In genomic region chr1:192632641-192633532, GRCh38 we compare ENCODE assay signal across 26 cellular contexts. TPM values are rescaled to one million over a fixed set of nuclear protein-coding genes. Genes with fewer than 3 reads are reported as not detected.
DNase-seq lines count a peak whose midpoint lies in the region; ATAC-seq and TF ChIP-seq lines count a peak whose summit lies in the region.
"Had no signal": no experiment of that assay in that cellular context is flagged by ENCODE, and none has a peak within 500 bp of the region (broad histone marks: within the 10 kb centered on the region; RNA-seq: fewer than 3 reads in every experiment).

No MANE protein-coding gene starts in this region.

- H4K20me1 ChIP-seq in OCI-LY3 (ENCODE audit: insufficient read depth, low read length) = no peaks in the 10 kb centered on the region
- no peaks in the 10 kb centered on the region for H4K20me1 ChIP-seq in fibroblast of lung (ENCODE audit: control insufficient read depth, extremely low read depth, insufficient read depth, low read length)

- H2AFZ ChIP-seq in OCI-LY3 (ENCODE audit: low read depth, low read length) (peak overlapping the region; percentile 14; the same call in 1 of the 2 replicates), fibroblast of lung (ENCODE audit: low read length) (peak overlapping the region; percentile 32)

- DNase-seq in fibroblast of lung (ENCODE audit: low read depth in 2 of 2) = no peak
- DNase-seq in osteocyte (ENCODE audit: extremely low spot score, unreplicated experiment) = no peak
- no peak for DNase-seq in occipital lobe (lab: John Stamatoyannopoulos, UW)
- no peak for DNase-seq in erythroblast (lab: John Stamatoyannopoulos, UW)
- DNase-seq: activated CD4-positive, alpha-beta T cell treated with anti-CD3 and anti-CD28 coated beads, Interleukin-2, amount 50 U/mL, for 4 hours; activated CD8-positive, alpha-beta memory T cell treated with anti-CD3 and anti-CD28 coated beads, Interleukin-2, amount 50 U/mL, for 48 hours; activated gamma-delta T cell treated with Interleukin-2 at 50 U/mL for 16 hours; adrenal gland; CD8-positive, alpha-beta memory T cell; GOT3; Kasumi-1; kidney glomerular epithelial cell; midbrain; NCI-H1092; NCI-H2029 treated with DMSO at 0.1 percent for 48 hours; NCI-H446 treated with DMSO at 0.1 percent for 48 hours; stomach; upper lobe of left lung had no signal

- peaks cover 5% of the 10 kb centered on the region for H3K36me3 ChIP-seq in OCI-LY3 (replicated peaks; ENCODE audit: low read depth, low read length)
- no peaks in the 10 kb centered on the region for H3K36me3 ChIP-seq in fibroblast of lung (ENCODE audit: control insufficient read depth, insufficient read depth, low read length)
- H3K36me3 ChIP-seq: adrenal gland, stomach, upper lobe of left lung had no signal

- peaks cover 74% of the 10 kb centered on the region for H3K4me1 ChIP-seq in OCI-LY3 (ENCODE audit: low read length)
- no peaks in the 10 kb centered on the region for H3K4me1 ChIP-seq in fibroblast of lung (ENCODE audit: control insufficient read depth, extremely low read depth, insufficient read depth, low read length)
- H3K4me1 ChIP-seq: foreskin keratinocyte, upper lobe of left lung had no signal

- peak; percentile 22 for ATAC-seq in HG02798 (IDR thresholded peaks at IDR 0.05; ENCODE audit: poor library complexity, unreplicated experiment)
- no peak for ATAC-seq in HG02610 (IDR thresholded peaks at IDR 0.05; ENCODE audit: unreplicated experiment)
- ATAC-seq in GM18870 (IDR thresholded peaks at IDR 0.05; ENCODE audit: unreplicated experiment) = no peak
- ATAC-seq: foreskin keratinocyte had no signal

- H3K4me2 ChIP-seq in OCI-LY3 (ENCODE audit: low read length) (peak overlapping the region; percentile 83), fibroblast of lung (ENCODE audit: extremely low read depth, insufficient read depth, low read length) (peak overlapping the region; percentile 57)

- H3K36me3 Mint-ChIP-seq in osteocyte (ENCODE audit: unreplicated experiment) = no peaks in the 10 kb centered on the region
- H3K36me3 Mint-ChIP-seq: CD8-positive, alpha-beta memory T cell had no signal

- H3K9me3 Mint-ChIP-seq in osteocyte (ENCODE audit: unreplicated experiment) = no peaks in the 10 kb centered on the region
- H3K9me3 Mint-ChIP-seq: CD8-positive, alpha-beta memory T cell had no signal

- no peak for TF ChIP-seq CTCF in OCI-LY3 (IDR thresholded peaks at IDR 0.05; ENCODE audit: low read depth, low read length)
- no peak for TF ChIP-seq CTCF in fibroblast of lung (conservative IDR thresholded peaks at IDR 0.05 in 1 of 2, IDR thresholded peaks at IDR 0.05 in 1 of 2; ENCODE audit: low read depth in 1 of 2, low read length in 2 of 2)
- TF ChIP-seq CTCF in osteocyte (IDR thresholded peaks at IDR 0.05) = no peak

- peaks cover 10% of the 10 kb centered on the region for H3K4me1 Mint-ChIP-seq in osteocyte (ENCODE audit: unreplicated experiment)
- H3K4me1 Mint-ChIP-seq: CD8-positive, alpha-beta memory T cell had no signal

- peak overlapping the region; percentile 9 for H3K4me3 Mint-ChIP-seq in osteocyte (ENCODE audit: unreplicated experiment)
- H3K4me3 Mint-ChIP-seq: CD8-positive, alpha-beta memory T cell had no signal

- TF ChIP-seq POLR2A in erythroblast (IDR thresholded peaks at IDR 0.05; ENCODE audit: low read length) = no peak

- H3K9me3 ChIP-seq in OCI-LY3 (ENCODE audit: insufficient read depth, low read length) = no peaks in the 10 kb centered on the region
- no peaks in the 10 kb centered on the region for H3K9me3 ChIP-seq in fibroblast of lung (ENCODE audit: control insufficient read depth, insufficient read depth, low read depth, low read length)
- H3K9me3 ChIP-seq: adrenal gland, stomach, upper lobe of left lung had no signal

- H3K27me3 ChIP-seq in OCI-LY3 (ENCODE audit: low read depth, low read length) (no peaks in the 10 kb centered on the region), fibroblast of lung (ENCODE audit: control insufficient read depth, insufficient read depth, low read length) (no peaks in the 10 kb centered on the region)
- H3K27me3 ChIP-seq: adrenal gland, foreskin keratinocyte, stomach, upper lobe of left lung had no signal

- H3K27me3 Mint-ChIP-seq in osteocyte (ENCODE audit: unreplicated experiment) = no peaks in the 10 kb centered on the region

- H3K9ac ChIP-seq in OCI-LY3 (ENCODE audit: low read length) (peak overlapping the region; percentile 89), fibroblast of lung (ENCODE audit: insufficient read depth, low read length) (no peak overlapping the region)

- H3K4me3 ChIP-seq in OCI-LY3 (ENCODE audit: low read length) = peak overlapping the region; percentile 78
- H3K4me3 ChIP-seq in fibroblast of lung (replicated peaks in 1 of 4; ENCODE audit: control extremely low read depth in 1 of 4, insufficient read depth in 1 of 4, low read depth in 3 of 4, low read length in 4 of 4) = peak overlapping the region in 2 of 4 experiments; percentile 8 to 14
- H3K4me3 ChIP-seq: adrenal gland, stomach, upper lobe of left lung had no signal

- H3K79me2 ChIP-seq in OCI-LY3 (ENCODE audit: low read length) (peaks cover 97% of the 10 kb centered on the region), fibroblast of lung (ENCODE audit: control insufficient read depth, insufficient read depth, low read length) (no peaks in the 10 kb centered on the region)

- H3K27ac ChIP-seq in OCI-LY3 (ENCODE audit: low read length) (peak overlapping the region; percentile 96), fibroblast of lung (ENCODE audit: insufficient read depth, low read length) (no peak overlapping the region)
- H3K27ac ChIP-seq: adrenal gland, foreskin keratinocyte, stomach had no signal

- no peak overlapping the region for H3K27ac Mint-ChIP-seq in osteocyte (ENCODE audit: unreplicated experiment)
- H3K27ac Mint-ChIP-seq: CD8-positive, alpha-beta memory T cell had no signal

RNA-seq across cellular contexts. Expression of gene RGS13, which starts 3.1 kb away (rescaled TPM):
- total RNA-seq in fibroblast of lung (not detected in 2 replicates), osteocyte (not detected in 2 replicates), occipital lobe (not detected)
- 0.10 TPM in 1 of 2 replicates, not detected in the other for polyA plus RNA-seq in fibroblast of lung
- polyA plus RNA-seq in fibroblast of lung (2012) = 0.09 TPM in 1 of 2 replicates, not detected in the other
- not detected in 2 replicates for polyA minus RNA-seq in fibroblast of lung (ENCODE audit: low replicate concordance)
- total RNA-seq: dermis microvascular lymphatic vessel endothelial cell, foreskin keratinocyte, HT-29 had no signal
- polyA plus RNA-seq: CD8-positive, alpha-beta memory T cell; foreskin keratinocyte; neural cell had no signal

RNA-seq across cellular contexts. Expression of gene RGS1, which starts 57.3 kb away (rescaled TPM):
- total RNA-seq in fibroblast of lung (under 0.01 and 0.50 TPM in 2 replicates), osteocyte (not detected in 2 replicates), occipital lobe (18.1 TPM)
- 0.18 and 3.6 TPM in 2 replicates for polyA plus RNA-seq in fibroblast of lung
- polyA plus RNA-seq in fibroblast of lung (2012) = 0.12 and 1.7 TPM in 2 replicates
- polyA minus RNA-seq in fibroblast of lung (ENCODE audit: low replicate concordance) = 0.07 TPM in 1 of 2 replicates, not detected in the other
- total RNA-seq: dermis microvascular lymphatic vessel endothelial cell, foreskin keratinocyte, HT-29 had no signal
- polyA plus RNA-seq: foreskin keratinocyte, neural cell had no signal

Comparison
In these comparisons a context has a peak if more than half of its experiments do, and no peak if none do; other contexts are left out.
1. RNA of gene RGS1, which starts 57.3 kb away (total RNA-seq): 18.1 TPM in occipital lobe (single experiment); under 0.01 to 0.50 TPM in fibroblast of lung and not detected in osteocyte; every median in the first group is over 10 times any median in the second.